8 cellular contexts compared by ENCODE assay signal in the genomic region with DNA sequence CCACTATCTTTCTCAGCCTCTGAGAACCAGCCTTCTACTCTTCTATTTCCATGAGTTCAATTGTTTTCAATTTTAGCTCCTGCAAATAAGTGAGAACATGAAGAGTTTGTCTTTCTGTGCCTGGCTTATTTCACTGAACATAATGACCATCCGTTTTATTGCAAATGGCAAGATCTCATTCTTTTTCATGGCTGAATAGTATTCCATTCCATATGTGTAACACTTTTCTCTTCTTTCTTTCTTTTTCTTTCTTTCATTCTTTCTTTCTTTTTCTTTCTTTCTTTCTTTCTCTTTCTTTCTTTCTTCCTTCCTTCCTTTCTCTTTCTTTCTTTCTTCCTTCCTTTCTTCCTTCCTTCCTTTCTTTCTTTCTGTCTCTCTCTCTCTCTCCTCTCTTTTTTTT.
"Had no signal": no experiment of that assay in that cellular context is flagged by ENCODE, and none has a peak within 500 bp of the region (broad histone marks: within the 10 kb centered on the region; RNA-seq: fewer than 3 reads in every experiment).

No MANE protein-coding gene starts in this region.

- H3K4me3 ChIP-seq: GM12878 had no signal

- ATAC-seq: GM12878 had no signal

- FAIRE-seq: G401.6, GM12878, GM12891, GM12892, GM18507, GM19239 had no signal

- DNase-seq: GDM1, GF-D8 had no signal
